Comparison of ENCODE assay signal across 21 cellular contexts in genomic region chr5:81188962-81189361, GRCh38. TPM values are rescaled to one million over a fixed set of nuclear protein-coding genes. Genes with fewer than 3 reads are reported as not detected.
DNase-seq lines count a peak whose midpoint lies in the region; ATAC-seq and TF ChIP-seq lines count a peak whose summit lies in the region.
"Had no signal": no experiment of that assay in that cellular context is flagged by ENCODE, and none has a peak within 500 bp of the region (broad histone marks: within the 10 kb centered on the region; RNA-seq: fewer than 3 reads in every experiment).

No MANE protein-coding gene starts in this region.

- DNase-seq in GM12865 (ENCODE audit: low read depth) (peak; percentile 40), adipocyte (ENCODE audit: low read depth) (no peak), trophoblast cell (no peak), A673 (ENCODE audit: low spot score) (no peak), prostate gland (ENCODE audit: low spot score) (no peak)
- DNase-seq: ACHN, AML-193, COR-L47, H9, NCI-H1105 treated with DMSO at 0.1 percent for 48 hours, NCI-H1694 treated with DMSO at 0.1 percent for 48 hours, NCI-H2107, NCI-H226, NCI-H526, OCI-M1, SHP77 treated with DMSO at 0.1 percent for 48 hours had no signal

- H3K14ac ChIP-seq in trophoblast cell (ENCODE audit: low read length), result peak overlapping the region; percentile 65

- intact Hi-C loops in A673 (cut with micrococcal nuclease; ENCODE audit: unreplicated experiment) (no loop called here), prostate gland (cut with DNase I) (no loop called here)

- CTCF ChIA-PET in A673 (lab: Charles Lee), result no interaction called here

- BruUV-seq in A673 (replicated peaks; lab: Mats Ljungman, UMichigan), result no TSS peak

- peak overlapping the region; percentile 74 for H2BK5ac ChIP-seq in trophoblast cell (ENCODE audit: low read depth, low read length, poor library complexity)

- H3K4me1 ChIP-seq in adipocyte (ENCODE audit: control insufficient read depth, insufficient read depth, low read length), result peaks cover 14% of the 10 kb centered on the region
- H3K4me1 ChIP-seq in trophoblast cell (ENCODE audit: control insufficient read depth in 1 of 2, insufficient read depth in 2 of 2, low read length in 2 of 2), result peaks cover 26 to 28% of the 10 kb centered on the region in 2 experiments
- no peaks in the 10 kb centered on the region for H3K4me1 ChIP-seq in A673 (ENCODE audit: insufficient read depth, low read length, poor library complexity, severe bottlenecking)
- H3K4me1 ChIP-seq in prostate gland (replicated peaks), result no peaks in the 10 kb centered on the region

- peak overlapping the region; percentile 24 for H3K18ac ChIP-seq in trophoblast cell (ENCODE audit: low read length)

- no peak for TF ChIP-seq CTCF in GM12865 (IDR thresholded peaks at IDR 0.05; ENCODE audit: insufficient read depth, low read depth, low read length, missing control alignments)
- no peak for TF ChIP-seq CTCF in A673 (conservative IDR thresholded peaks at IDR 0.05; ENCODE audit: low read depth, low read length)
- no peak for TF ChIP-seq CTCF in prostate gland (IDR thresholded peaks at IDR 0.05)

- H3K9ac ChIP-seq in adipocyte (ENCODE audit: low read length), result peak overlapping the region; percentile 33
- no peak overlapping the region for H3K9ac ChIP-seq in trophoblast cell (ENCODE audit: low read length)

- H4K91ac ChIP-seq in trophoblast cell (ENCODE audit: low read depth, low read length), result peak overlapping the region; percentile 81

- H3K4me3 ChIP-seq in GM12865 (ENCODE audit: low read depth, low read length) (no peak overlapping the region), adipocyte (ENCODE audit: low read length) (no peak overlapping the region), trophoblast cell (ENCODE audit: low read depth, low read length) (no peak overlapping the region), A673 (ENCODE audit: low read depth, low read length, poor library complexity, severe bottlenecking) (no peak overlapping the region), prostate gland (no peak overlapping the region)

- peak overlapping the region; percentile 31 for H2BK12ac ChIP-seq in trophoblast cell (ENCODE audit: low read length)

- H3K4me2 ChIP-seq in trophoblast cell (ENCODE audit: low read length), result no peak overlapping the region

- ATAC-seq in HG02870 (IDR thresholded peaks at IDR 0.05; ENCODE audit: unreplicated experiment), result peak; percentile 50
- no peak for ATAC-seq in HG02970 (IDR thresholded peaks at IDR 0.05; ENCODE audit: low FRiP score, unreplicated experiment)

- H3K36me3 ChIP-seq in adipocyte (ENCODE audit: control insufficient read depth, insufficient read depth, low read length, severe bottlenecking), result no peaks in the 10 kb centered on the region
- peaks cover 20 to 26% of the 10 kb centered on the region in 2 experiments for H3K36me3 ChIP-seq in trophoblast cell (ENCODE audit: control insufficient read depth in 1 of 2, insufficient read depth in 2 of 2, low read length in 2 of 2)
- H3K36me3 ChIP-seq in A673 (ENCODE audit: insufficient read depth, low read length, poor library complexity, severe bottlenecking), result no peaks in the 10 kb centered on the region
- H3K36me3 ChIP-seq in prostate gland, result no peaks in the 10 kb centered on the region

- H2AFZ ChIP-seq in trophoblast cell (ENCODE audit: insufficient read depth, low read length, poor library complexity), result no peak overlapping the region

- no CpG with 5 or more reads among the region's 6 CpGs for WGBS in trophoblast cell (ENCODE audit: extremely low coverage, insufficient coverage, insufficient read length)
- 85% methylated on average over 6 of the region's 6 CpGs for WGBS in prostate gland

- peaks cover 11% of the 10 kb centered on the region for H3K79me2 ChIP-seq in trophoblast cell (ENCODE audit: control insufficient read depth, insufficient read depth, low read length, poor library complexity)

- no peak overlapping the region for H3K23ac ChIP-seq in trophoblast cell (ENCODE audit: low read length)

- TF ChIP-seq POLR2A in prostate gland (IDR thresholded peaks at IDR 0.05), result no peak

- peak overlapping the region; percentile 81 for H4K8ac ChIP-seq in trophoblast cell (ENCODE audit: low read depth, low read length)

- H3K4ac ChIP-seq in trophoblast cell (ENCODE audit: low read depth, low read length), result peak overlapping the region; percentile 82

- POLR2A ChIA-PET in A673 (lab: Charles Lee; ENCODE audit: low non-redundant PET), result no interaction called here

- H3K79me1 ChIP-seq in trophoblast cell (ENCODE audit: low read length), result peaks cover 52% of the 10 kb centered on the region

- peak overlapping the region; percentile 16 for H2AK5ac ChIP-seq in trophoblast cell (ENCODE audit: low read length)

- H3K27me3 ChIP-seq in adipocyte (replicated peaks; ENCODE audit: control insufficient read depth, insufficient read depth, low read length) (peaks cover 3% of the 10 kb centered on the region), trophoblast cell (ENCODE audit: insufficient read depth, low read length) (no peaks in the 10 kb centered on the region), A673 (replicated peaks; ENCODE audit: insufficient read depth, low read depth, low read length, poor library complexity) (no peaks in the 10 kb centered on the region), prostate gland (replicated peaks; ENCODE audit: insufficient read depth) (no peaks in the 10 kb centered on the region)

- no peaks in the 10 kb centered on the region for H3K9me3 ChIP-seq in adipocyte (ENCODE audit: control insufficient read depth, low read length)
- H3K9me3 ChIP-seq in trophoblast cell (ENCODE audit: insufficient read depth, low read depth, low read length), result no peaks in the 10 kb centered on the region
- no peaks in the 10 kb centered on the region for H3K9me3 ChIP-seq in A673 (ENCODE audit: low read depth, low read length, poor library complexity, severe bottlenecking)
- no peaks in the 10 kb centered on the region for H3K9me3 ChIP-seq in prostate gland

- peak overlapping the region; percentile 69 for H2BK120ac ChIP-seq in trophoblast cell (ENCODE audit: insufficient read depth, low read length, poor library complexity)

- H4K12ac ChIP-seq in trophoblast cell (ENCODE audit: low read depth, low read length), result no peak overlapping the region

- H3K27ac ChIP-seq in trophoblast cell (ENCODE audit: low read depth, low read length) (peak overlapping the region; percentile 2), A673 (ENCODE audit: low read depth, low read length, poor library complexity, severe bottlenecking) (no peak overlapping the region), prostate gland (no peak overlapping the region)

RNA-seq across cellular contexts. Expression of gene CKMT2, which starts 44.2 kb away (rescaled TPM):
- polyA plus RNA-seq in trophoblast cell (2013), result 4.3 TPM in 2 replicates
- total RNA-seq in A673 (2021), result not detected in 2 replicates
- 10 to 100 TPM in 1 of 2 donors, 1 to 10 TPM in 1; 9.8 to 25.4 TPM for total RNA-seq in prostate gland
- total RNA-seq: Daoy, RPMI7951 had no signal
- polyA plus RNA-seq: CD14-positive monocyte had no signal

Comparison
In these comparisons a context has a peak if more than half of its experiments do, and no peak if none do; other contexts are left out.
1. RNA of gene CKMT2, which starts 44.2 kb away (total RNA-seq): 9.8 to 25.4 TPM in prostate gland; not detected in A673; every median in the first group is over 10 times any median in the second.